ENCODE assay signal across 1 cellular context in genomic region chr12:114666746-114667668, GRCh38.
TF ChIP-seq lines count a peak whose summit lies in the region.

No MANE protein-coding gene starts in this region.

TF ChIP-seq in neural cell, 6 proteins besides CTCF, POLR2A, EP300 and RAD21 (continued from another document):
- no peak for TF ChIP-seq REST (IDR thresholded peaks at IDR 0.05; ENCODE audit: borderline replicate concordance)
- no peak for TF ChIP-seq MXI1 (conservative IDR thresholded peaks at IDR 0.05; ENCODE audit: poor library complexity, severe bottlenecking)
- TF ChIP-seq POLR2AphosphoS5 (IDR thresholded peaks at IDR 0.05) = no peak
- no peak for TF ChIP-seq TAF1 (IDR thresholded peaks at IDR 0.05; ENCODE audit: low read depth)
